Comparison of ENCODE assay signal across 15 cellular contexts in genomic region chrX:53882331-53882730, GRCh38.
DNase-seq lines count a peak whose midpoint lies in the region; ATAC-seq, FAIRE-seq and TF ChIP-seq lines count a peak whose summit lies in the region.
"Had no signal": no experiment of that assay in that cellular context is flagged by ENCODE, and none has a peak within 500 bp of the region (broad histone marks: within the 10 kb centered on the region; RNA-seq: fewer than 3 reads in every experiment).

No MANE protein-coding gene starts in this region.

- BruUV-seq in Panc1 (replicated peaks; lab: Mats Ljungman, UMichigan) = no TSS peak

- ATAC-seq in Panc1 (peak; percentile 65), pancreas (peak; percentile 97 to 100 (median 98))

- in situ Hi-C loops in Panc1 (cut with HindIII; ENCODE audit: low pct_unique_long_range_greater_than_20kb, low sequenced_read_pairs) = no loop called here

- H3K27ac ChIP-seq in Panc1 (ENCODE audit: low read length) (no peak overlapping the region), pancreas (no peak overlapping the region)
- H3K27ac ChIP-seq: WERI-Rb-1 had no signal

- intact Hi-C loops in Panc1 (cut with micrococcal nuclease; ENCODE audit: unreplicated experiment) (no loop called here), pancreas (cut with DNase I) (no loop called here)

- no peak for TF ChIP-seq CTCF in Panc1 (IDR thresholded peaks at IDR 0.05)
- TF ChIP-seq CTCF in fibroblast of mammary gland (conservative IDR thresholded peaks at IDR 0.05; ENCODE audit: control insufficient read depth, insufficient read depth, low read depth, low read length) = no peak
- no peak for TF ChIP-seq CTCF in pancreas (IDR thresholded peaks at IDR 0.05)

- DNase-seq in Daoy (ENCODE audit: low read depth) (peak; percentile 88), Panc1 (ENCODE audit: low read depth, low spot score) (no peak), fibroblast of mammary gland (ENCODE audit: low read depth) (peak; percentile 7), pancreas (peak in 4 of 6 donors; percentile 35 to 63 (median 46)), inferior parietal cortex (ENCODE audit: extremely low spot score) (no peak), CD1c-positive myeloid dendritic cell (ENCODE audit: extremely low spot score) (no peak), epidermal melanocyte (ENCODE audit: insufficient read length, low spot score) (no peak)
- DNase-seq in stimulated activated CD4-positive, alpha-beta T cell treated with anti-CD3 and anti-CD28 coated beads, Interleukin-15, amount 100 ng/mL, for 24 hours = no peak
- DNase-seq: amygdala; NCI-H446 treated with DMSO at 0.1 percent for 48 hours; SHP77 treated with DMSO at 0.1 percent for 48 hours; stimulated activated CD8-positive, alpha-beta memory T cell treated with anti-CD3 and anti-CD28 coated beads, Interleukin-4, amount 100 ng/mL, for 48 hours; WERI-Rb-1 had no signal

- no peaks in the 10 kb centered on the region for H3K36me3 ChIP-seq in Panc1 (ENCODE audit: control insufficient read depth, insufficient read depth, low read length)
- no peaks in the 10 kb centered on the region for H3K36me3 ChIP-seq in pancreas
- H3K36me3 ChIP-seq: WERI-Rb-1 had no signal

- H3K4me3 ChIP-seq in Panc1 (ENCODE audit: low read depth in 2 of 2, low read length in 2 of 2) (no peak overlapping the region), fibroblast of mammary gland (ENCODE audit: control insufficient read depth, low read depth, low read length) (no peak overlapping the region), pancreas (no peak overlapping the region)

- POLR2A ChIA-PET in Panc1 (lab: Charles Lee) = no interaction called here

- H3K9me3 ChIP-seq in Panc1 (ENCODE audit: control insufficient read depth, insufficient read depth, low read depth, low read length) = no peaks in the 10 kb centered on the region
- no peaks in the 10 kb centered on the region for H3K9me3 ChIP-seq in pancreas

- FAIRE-seq in pancreas (lab: Jason Lieb, UNC) = no peak
- FAIRE-seq: endometrium, GM19239 had no signal

- H3K27me3 ChIP-seq in Panc1 (ENCODE audit: control insufficient read depth, insufficient read depth, low read length) (no peaks in the 10 kb centered on the region), pancreas (no peaks in the 10 kb centered on the region)

- CTCF ChIA-PET in Panc1 (lab: Charles Lee) = no interaction called here

- no peaks in the 10 kb centered on the region for H3K4me1 ChIP-seq in Panc1 (ENCODE audit: control insufficient read depth, insufficient read depth, low read length)
- no peaks in the 10 kb centered on the region for H3K4me1 ChIP-seq in pancreas

- WGBS in pancreas, 2 donors = 12 to 34% methylated on average over 6 of the region's 6 CpGs

Comparison
In these comparisons a context has a peak if more than half of its experiments do, and no peak if none do; other contexts are left out.
1. DNase-seq: peak in Daoy (single experiment), fibroblast of mammary gland (single experiment) and pancreas (4 of 6); none in Panc1 (single experiment), inferior parietal cortex (single experiment), CD1c-positive myeloid dendritic cell (single experiment), epidermal melanocyte (single experiment) and stimulated activated CD4-positive, alpha-beta T cell treated with anti-CD3 and anti-CD28 coated beads, Interleukin-15, amount 100 ng/mL, for 24 hours (single experiment).